ENCODE assay signal across 23 cellular contexts in the genomic region with DNA sequence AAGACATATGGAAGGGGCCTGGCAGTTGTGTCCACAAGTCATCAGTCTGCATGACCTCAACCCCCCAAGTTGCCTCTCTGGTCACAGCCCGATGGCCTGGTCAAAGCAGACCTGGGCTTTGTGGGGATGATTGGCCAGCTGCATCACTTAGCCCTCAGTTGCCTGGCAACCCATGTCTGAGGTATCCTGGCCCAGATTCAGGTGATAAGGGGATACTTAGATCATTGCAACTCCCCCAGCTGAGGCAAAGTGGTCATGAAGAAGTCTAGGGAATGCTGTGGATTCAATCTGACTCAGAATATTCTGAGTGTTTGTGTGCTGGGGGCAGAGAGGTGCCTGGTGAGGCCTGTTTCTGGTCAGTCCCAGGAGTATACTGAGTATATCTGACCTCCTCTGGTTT. TPM values are rescaled to one million over a fixed set of nuclear protein-coding genes. Genes with fewer than 3 reads are reported as not detected.
"Had no signal": no experiment of that assay in that cellular context is flagged by ENCODE, and none has a peak within 500 bp of the region (broad histone marks: within the 10 kb centered on the region; RNA-seq: fewer than 3 reads in every experiment).

No MANE protein-coding gene starts in this region.

- FAIRE-seq: HTR-8/SVneo had no signal

- H3K27me3 ChIP-seq: SJCRH30 had no signal

- H3K36me3 ChIP-seq: SJCRH30 had no signal

- H3K27ac ChIP-seq: HL-60, SJCRH30, SK-N-MC had no signal

- H3K4me3 ChIP-seq: SJCRH30, SK-N-MC had no signal

- H3K9me3 ChIP-seq: SJCRH30 had no signal

- ATAC-seq: Panc1, PC-3, Right ventricle myocardium inferior had no signal

- DNase-seq: Karpas-422; KBM-7; MM.1S; NCI-H1092 treated with DMSO at 0.1 percent for 48 hours; NCI-H1436 treated with DMSO at 0.1 percent for 48 hours; NCI-H1694; NCI-H187 treated with DMSO at 0.1 percent for 48 hours; NCI-H2081; NCI-H2107; NCI-H2171 treated with DMSO at 0.1 percent for 48 hours; NCI-H524; NCI-H526 treated with DMSO at 0.1 percent for 48 hours; NCI-H748 treated with DMSO at 0.1 percent for 48 hours; NK-92 treated with Interleukin-12 subunit alpha and Interleukin-12 subunit beta, amount 100 ng/mL, for 24 hours; PC-3; SHP77 treated with DMSO at 0.1 percent for 48 hours; SJCRH30 had no signal

RNA-seq across cellular contexts. Expression of gene GPR156, which starts 5.0 kb away (rescaled TPM):
- total RNA-seq: Right ventricle myocardium inferior had no signal
- polyA plus RNA-seq: IgD-negative memory B cell had no signal
